1 cellular context compared by ENCODE assay signal in genomic region chr5:173826179-173826920, GRCh38.
TF ChIP-seq lines count a peak whose summit lies in the region.

No MANE protein-coding gene starts in this region.

TF ChIP-seq in HepG2, 621 proteins besides CTCF, POLR2A, EP300 and RAD21 (continued from another document and continues in another):
- TF ChIP-seq ZNF276 (CRISPR knock-in tag; IDR thresholded peaks at IDR 0.05; ENCODE audit: low read depth) (no peak), TBL1XR1 (IDR thresholded peaks at IDR 0.05; ENCODE audit: borderline replicate concordance, low read length, partially characterized antibody) (peak; percentile 66), ZBTB7B (CRISPR knock-in tag; IDR thresholded peaks at IDR 0.05) (peak; percentile 59; the same call in 1 of the 2 replicates), MXD4 (CRISPR knock-in tag; IDR thresholded peaks at IDR 0.05) (no peak), ZNF746 (CRISPR knock-in tag; IDR thresholded peaks at IDR 0.05) (no peak), HNRNPH1 (optimal IDR thresholded peaks at IDR 0.05; ENCODE audit: low read depth, low read length) (no peak), TFAP4 (IDR thresholded peaks at IDR 0.05; ENCODE audit: borderline replicate concordance, low read depth) (peak; percentile 58; the same call in 1 of the 2 replicates), ZNF367 (CRISPR knock-in tag; IDR thresholded peaks at IDR 0.05; ENCODE audit: borderline replicate concordance) (peak; percentile 47; the same call in 1 of the 2 replicates), ZNF138 (CRISPR knock-in tag; IDR thresholded peaks at IDR 0.05; ENCODE audit: low read depth) (no peak), EED (CRISPR knock-in tag; IDR thresholded peaks at IDR 0.05) (no peak), REXO4 (CRISPR knock-in tag; IDR thresholded peaks at IDR 0.05; ENCODE audit: borderline replicate concordance) (no peak), ZNF562 (CRISPR knock-in tag; IDR thresholded peaks at IDR 0.05; ENCODE audit: borderline replicate concordance) (no peak), PHF8 (CRISPR knock-in tag; IDR thresholded peaks at IDR 0.05) (0 out of 2 replicates have a peak, but pooled peaks have one; percentile 13), THYN1 (CRISPR knock-in tag; IDR thresholded peaks at IDR 0.05; ENCODE audit: borderline replicate concordance, low read depth) (no peak), PAXIP1 (CRISPR knock-in tag; conservative IDR thresholded peaks at IDR 0.05) (peak; percentile 75), RCOR2 (CRISPR knock-in tag; IDR thresholded peaks at IDR 0.05) (no peak), FOXA1 (IDR thresholded peaks at IDR 0.05) (no peak), FOXA1 (CRISPR knock-in tag; IDR thresholded peaks at IDR 0.05) (0 out of 2 replicates have a peak, but pooled peaks have one; percentile 7), ZNF513 (CRISPR knock-in tag; conservative IDR thresholded peaks at IDR 0.05) (no peak), EEA1 (CRISPR knock-in tag; IDR thresholded peaks at IDR 0.05; ENCODE audit: borderline replicate concordance) (no peak), ZBTB49 (CRISPR knock-in tag; IDR thresholded peaks at IDR 0.05; ENCODE audit: borderline replicate concordance) (no peak), CERS6 (CRISPR knock-in tag; IDR thresholded peaks at IDR 0.05) (no peak), RBFOX2 (IDR thresholded peaks at IDR 0.05; ENCODE audit: low read depth, low read length) (no peak), ZNF687 (CRISPR knock-in tag; IDR thresholded peaks at IDR 0.05) (no peak), ZNF232 (CRISPR knock-in tag; IDR thresholded peaks at IDR 0.05; ENCODE audit: borderline replicate concordance) (no peak), POGK (CRISPR knock-in tag; conservative IDR thresholded peaks at IDR 0.05) (no peak), FOXC1 (CRISPR knock-in tag; IDR thresholded peaks at IDR 0.05; ENCODE audit: borderline replicate concordance) (no peak), ZNF841 (CRISPR knock-in tag; IDR thresholded peaks at IDR 0.05; ENCODE audit: borderline replicate concordance) (no peak), SPEN (CRISPR knock-in tag; IDR thresholded peaks at IDR 0.05; ENCODE audit: low read depth) (0 out of 2 replicates have a peak, but pooled peaks have one; percentile 23), ZSCAN9 (CRISPR knock-in tag; IDR thresholded peaks at IDR 0.05; ENCODE audit: borderline replicate concordance) (no peak), PRDM10 (CRISPR knock-in tag; IDR thresholded peaks at IDR 0.05; ENCODE audit: low read depth) (no peak)
